ENCODE assay signal across 8 cellular contexts in genomic region chr11:783581-784015, GRCh38. TPM values are rescaled to one million over a fixed set of nuclear protein-coding genes. Genes with fewer than 3 reads are reported as not detected.
DNase-seq lines count a peak whose midpoint lies in the region; ATAC-seq and TF ChIP-seq lines count a peak whose summit lies in the region.
"Had no signal": no experiment of that assay in that cellular context is flagged by ENCODE, and none has a peak within 500 bp of the region (broad histone marks: within the 10 kb centered on the region; RNA-seq: fewer than 3 reads in every experiment).

No MANE protein-coding gene starts in this region.

- no peaks in the 10 kb centered on the region for H3K9me3 ChIP-seq in left lung
- H3K9me3 ChIP-seq: SJSA1 had no signal

- intact Hi-C loops in left lung (cut with DNase I): no loop called here

- DNase-seq in NCI-H526 (lab: John Stamatoyannopoulos, UW) (peak; percentile 84 to 97), dedifferentiated amniotic fluid mesenchymal stem cell (ENCODE audit: extremely low spot score) (peak; percentile 91), left lung (peak; percentile 79 to 91), superior temporal gyrus (ENCODE audit: extremely low spot score) (peak; percentile 88), hepatic stellate cell (ENCODE audit: low spot score) (no peak)

- ATAC-seq in left lung (peak; percentile 94), GM18505 (IDR thresholded peaks at IDR 0.05; ENCODE audit: unreplicated experiment) (no peak)

- TF ChIP-seq CTCF in GM12875 (IDR thresholded peaks at IDR 0.05; ENCODE audit: borderline replicate concordance, insufficient read depth, low read depth, low read length) (0 out of 2 replicates have a peak, but pooled peaks have one; percentile 29), left lung (IDR thresholded peaks at IDR 0.05) (peak; percentile 29 to 53)

- no peak overlapping the region for H3K4me3 ChIP-seq in GM12875 (ENCODE audit: low read depth, low read length)
- H3K4me3 ChIP-seq in left lung: no peak overlapping the region
- H3K4me3 ChIP-seq: SJSA1 had no signal

- H3K36me3 ChIP-seq in left lung: peaks cover 0 to 4% of the 10 kb centered on the region in 2 donors

- no peak overlapping the region for H3K27ac ChIP-seq in left lung
- H3K27ac ChIP-seq: SJSA1 had no signal

- peaks cover 0 to 12% of the 10 kb centered on the region in 2 donors for H3K27me3 ChIP-seq in left lung
- H3K27me3 ChIP-seq: SJSA1 had no signal

- H3K4me1 ChIP-seq in left lung: peaks cover 1 to 20% of the 10 kb centered on the region in 2 donors
- H3K4me1 ChIP-seq: SJSA1 had no signal

- TF ChIP-seq POLR2A in GM18505 (IDR thresholded peaks at IDR 0.05; ENCODE audit: borderline replicate concordance, extremely low read depth, insufficient read depth, insufficient read length): no peak

RNA-seq across cellular contexts. Expression of gene CEND1, which starts 6.3 kb away (rescaled TPM):
- under 1 TPM in 1 of 2 donors, not detected in 1; 0.47 TPM for total RNA-seq in left lung

RNA-seq across cellular contexts. Expression of gene GATD1, which starts 6.3 kb away (rescaled TPM):
- 10 to 100 TPM; 57.9 to 63.7 TPM for total RNA-seq in left lung

RNA-seq across cellular contexts. Expression of gene SLC25A22, which starts 14.5 kb away (rescaled TPM):
- 10 to 100 TPM; 28.9 to 29.4 TPM for total RNA-seq in left lung

RNA-seq across cellular contexts. Expression of gene PIDD1, which starts 21.4 kb away (rescaled TPM):
- 10 to 100 TPM; 13.8 to 18.6 TPM for total RNA-seq in left lung

RNA-seq across cellular contexts. Expression of gene RPLP2, which starts 26.2 kb away (rescaled TPM):
- 1,000 to 10,000 TPM; 1,620 to 1,802 TPM for total RNA-seq in left lung
